32 cellular contexts compared by ENCODE assay signal in the genomic region with DNA sequence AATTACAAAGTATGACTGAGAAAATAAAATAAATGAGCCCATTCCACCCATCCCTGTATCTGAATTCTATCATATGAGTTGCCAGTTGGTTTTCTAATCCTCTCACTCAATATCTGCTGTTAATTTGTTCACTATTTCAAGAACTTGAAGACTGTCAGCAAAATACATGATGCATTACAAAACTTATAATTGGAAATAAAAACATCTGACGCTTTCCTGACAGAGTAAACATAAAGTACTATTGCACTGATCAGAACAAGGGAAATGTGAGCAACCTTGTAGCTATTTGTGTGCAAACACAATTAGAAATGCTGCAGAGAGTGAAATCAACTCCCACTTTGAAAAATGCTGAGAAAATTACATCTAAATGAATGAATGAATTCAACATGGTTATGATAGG.
DNase-seq lines count a peak whose midpoint lies in the region; ATAC-seq, FAIRE-seq and TF ChIP-seq lines count a peak whose summit lies in the region.
"Had no signal": no experiment of that assay in that cellular context is flagged by ENCODE, and none has a peak within 500 bp of the region (broad histone marks: within the 10 kb centered on the region; RNA-seq: fewer than 3 reads in every experiment).

No MANE protein-coding gene starts in this region.

- H3K27ac Mint-ChIP-seq in endothelial cell (ENCODE audit: unreplicated experiment) = peak overlapping the region; percentile 88
- peak overlapping the region; percentile 65 for H3K27ac Mint-ChIP-seq in nephron progenitor cell
- H3K27ac Mint-ChIP-seq: activated naive CD8-positive, alpha-beta T cell treated with anti-CD3 and anti-CD28 coated beads, Interleukin-2, amount 50 U/mL, for 24 hours; activated T-cell treated with anti-CD3 and anti-CD28 coated beads, Interleukin-2, amount 50 U/mL, for 72 hours; natural killer cell; T-helper 17 cell had no signal

- no peak for FAIRE-seq in RCC 7860 (lab: Jason Lieb, UNC)
- FAIRE-seq: GM12878, TTC549 had no signal

- H3K9me3 Mint-ChIP-seq in endothelial cell (ENCODE audit: unreplicated experiment) (no peaks in the 10 kb centered on the region), nephron progenitor cell (no peaks in the 10 kb centered on the region)
- H3K9me3 Mint-ChIP-seq: activated naive CD8-positive, alpha-beta T cell treated with anti-CD3 and anti-CD28 coated beads, Interleukin-2, amount 50 U/mL, for 24 hours; activated T-cell treated with anti-CD3 and anti-CD28 coated beads, Interleukin-2, amount 50 U/mL, for 72 hours; natural killer cell had no signal

- H3K4me1 Mint-ChIP-seq in endothelial cell (ENCODE audit: unreplicated experiment) = peaks cover 67% of the 10 kb centered on the region
- H3K4me1 Mint-ChIP-seq in nephron progenitor cell = peaks cover 33% of the 10 kb centered on the region
- H3K4me1 Mint-ChIP-seq: activated naive CD8-positive, alpha-beta T cell treated with anti-CD3 and anti-CD28 coated beads, Interleukin-2, amount 50 U/mL, for 24 hours; natural killer cell; T-helper 17 cell had no signal

- H3K9me3 ChIP-seq in smooth muscle cell (replicated peaks; ENCODE audit: low read depth) = no peaks in the 10 kb centered on the region
- H3K9me3 ChIP-seq: mucosa of descending colon, ovary, stomach, tibial artery had no signal

- H3K4me3 Mint-ChIP-seq in endothelial cell (ENCODE audit: unreplicated experiment) = no peak overlapping the region
- H3K4me3 Mint-ChIP-seq in nephron progenitor cell = no peak overlapping the region
- H3K4me3 Mint-ChIP-seq: activated naive CD8-positive, alpha-beta T cell treated with anti-CD3 and anti-CD28 coated beads, Interleukin-2, amount 50 U/mL, for 24 hours; activated T-cell treated with anti-CD3 and anti-CD28 coated beads, Interleukin-2, amount 50 U/mL, for 72 hours; natural killer cell; T-helper 17 cell had no signal

- H3K27ac ChIP-seq in VCaP (peak overlapping the region; percentile 83), smooth muscle cell (ENCODE audit: low read depth) (no peak overlapping the region)
- H3K27ac ChIP-seq: epithelial cell of prostate, ovary, PC-9 had no signal

- H3K36me3 ChIP-seq in smooth muscle cell (ENCODE audit: low read depth) = no peaks in the 10 kb centered on the region
- H3K36me3 ChIP-seq: ovary, stomach, tibial artery had no signal

- peaks cover 23% of the 10 kb centered on the region for H3K4me1 ChIP-seq in smooth muscle cell (ENCODE audit: low read depth)

- DNase-seq in endothelial cell (ENCODE audit: low spot score) = no peak
- DNase-seq in nephron progenitor cell = no peak
- no peak for DNase-seq in smooth muscle cell (lab: John Stamatoyannopoulos, UW; ENCODE audit: unreplicated experiment)
- DNase-seq in RCC 7860 (ENCODE audit: low spot score) = no peak
- DNase-seq in SW 1271 (lab: John Stamatoyannopoulos, UW) = no peak
- DNase-seq: activated CD4-positive, alpha-beta T cell treated with anti-CD3 and anti-CD28 coated beads, Interleukin-2, amount 50 U/mL, for 48 hours; activated naive CD4-positive, alpha-beta T cell; activated naive CD8-positive, alpha-beta T cell treated with anti-CD3 and anti-CD28 coated beads, Interleukin-2, amount 50 U/mL, for 24 hours; activated T-cell treated with anti-CD3 and anti-CD28 coated beads, Interleukin-2, amount 50 U/mL, for 72 hours; H7; head of caudate nucleus; kidney glomerular epithelial cell; MM.1S; natural killer cell; ovary; PC-9; right cardiac atrium; Right ventricle myocardium superior; stimulated activated CD4-positive, alpha-beta T cell treated with anti-CD3 and anti-CD28 coated beads, Interleukin-12 subunit alpha, Interleukin-12 subunit beta, amount 100 ng/mL, for 4 hours; stimulated activated CD4-positive, alpha-beta T cell treated with anti-CD3 and anti-CD28 coated beads, Interleukin-2, amount 100 ng/mL, for 48 hours; T-helper 17 cell; tibial artery had no signal

- H2AFZ ChIP-seq in smooth muscle cell (ENCODE audit: low read depth) = no peak overlapping the region
- H2AFZ ChIP-seq: PC-9 had no signal

- H3F3A ChIP-seq in smooth muscle cell (ENCODE audit: low read depth) = no peaks in the 10 kb centered on the region

- peak overlapping the region; percentile 41 for H3K4me3 ChIP-seq in smooth muscle cell
- H3K4me3 ChIP-seq: GM12878, lung, mucosa of descending colon, ovary, PC-9 had no signal

- H3K9ac ChIP-seq in smooth muscle cell (ENCODE audit: low read depth) = no peak overlapping the region

- H3K36me3 Mint-ChIP-seq in endothelial cell (ENCODE audit: low read depth, unreplicated experiment) (peaks cover 16% of the 10 kb centered on the region), nephron progenitor cell (ENCODE audit: low read depth) (no peaks in the 10 kb centered on the region)
- H3K36me3 Mint-ChIP-seq: natural killer cell had no signal

- 89% methylated on average over 1 of the region's 1 CpG for WGBS in smooth muscle cell (ENCODE audit: low lambda C conversion rate)

- no peak for ATAC-seq in GM21526 (IDR thresholded peaks at IDR 0.05; ENCODE audit: low FRiP score, unreplicated experiment)
- no peak for ATAC-seq in GM19324 (IDR thresholded peaks at IDR 0.05; ENCODE audit: low FRiP score, unreplicated experiment)
- ATAC-seq: activated naive CD8-positive, alpha-beta T cell treated with anti-CD3 and anti-CD28 coated beads, Interleukin-2, amount 50 U/mL, for 24 hours; activated T-cell treated with anti-CD3 and anti-CD28 coated beads, Interleukin-2, amount 50 U/mL, for 72 hours; GM12878; natural killer cell; SK-N-SH treated with all-trans-retinoic acid at 6 μM for 48 hours; T-helper 17 cell had no signal

- H3K27me3 Mint-ChIP-seq in endothelial cell (ENCODE audit: unreplicated experiment) (peaks cover 12% of the 10 kb centered on the region), nephron progenitor cell (ENCODE audit: low read depth, poor library complexity) (no peaks in the 10 kb centered on the region)
- H3K27me3 Mint-ChIP-seq: activated naive CD8-positive, alpha-beta T cell treated with anti-CD3 and anti-CD28 coated beads, Interleukin-2, amount 50 U/mL, for 24 hours had no signal

- TF ChIP-seq CTCF in VCaP (conservative IDR thresholded peaks at IDR 0.05) (no peak), endothelial cell (IDR thresholded peaks at IDR 0.05; ENCODE audit: unreplicated experiment) (no peak), nephron progenitor cell (IDR thresholded peaks at IDR 0.05) (no peak), smooth muscle cell (IDR thresholded peaks at IDR 0.05; ENCODE audit: borderline replicate concordance, insufficient read depth, poor library complexity, severe bottlenecking) (no peak)

- no peaks in the 10 kb centered on the region for H3K27me3 ChIP-seq in smooth muscle cell (ENCODE audit: low read depth)
- H3K27me3 ChIP-seq: ovary, stomach, tibial artery had no signal

- H3K4me2 ChIP-seq in smooth muscle cell = no peak overlapping the region

- H4K20me1 ChIP-seq in smooth muscle cell (ENCODE audit: low read depth) = no peaks in the 10 kb centered on the region

- H3K79me2 ChIP-seq in smooth muscle cell (ENCODE audit: low read depth) = no peaks in the 10 kb centered on the region
